ENCODE assay signal across 13 cellular contexts in genomic region chr20:49698477-49698876, GRCh38. TPM values are rescaled to one million over a fixed set of nuclear protein-coding genes. Genes with fewer than 3 reads are reported as not detected.
A peak's percentile ranks its signal among the peaks of the same experiment; 100 is the strongest.
DNase-seq lines count a peak whose midpoint lies in the region; ATAC-seq, FAIRE-seq and TF ChIP-seq lines count a peak whose summit lies in the region.
"Had no signal": no experiment of that assay in that cellular context is flagged by ENCODE, and none has a peak within 500 bp of the region (broad histone marks: within the 10 kb centered on the region; RNA-seq: fewer than 3 reads in every experiment).

No MANE protein-coding gene starts in this region.

- H3K4me1 Mint-ChIP-seq in activated B cell treated with CpG ODN at 0.5 μM for 24 hours, result peaks cover 78% of the 10 kb centered on the region

- H3K4me3 Mint-ChIP-seq in activated B cell treated with CpG ODN at 0.5 μM for 24 hours, result peak overlapping the region; percentile 66
- H3K4me3 Mint-ChIP-seq: type B pancreatic cell had no signal

- TF ChIP-seq POLR2A in HepG2 (IDR thresholded peaks at IDR 0.05; ENCODE audit: insufficient read depth in 1 of 2, low read depth in 2 of 2, low read length in 2 of 2) (no peak), right lobe of liver (IDR thresholded peaks at IDR 0.05) (no peak)

- H2AFZ ChIP-seq in HepG2 (ENCODE audit: low read length), result no peak overlapping the region

- intact Hi-C loops in HepG2 (cut with micrococcal nuclease; ENCODE audit: unreplicated experiment) (no loop called here), right lobe of liver (cut with DNase I) (no loop called here), activated B cell treated with CpG ODN at 0.5 μM for 24 hours (cut with micrococcal nuclease) (loop anchor here (2.0 kb wide), 2 partner anchors 22 to 30 kb away; no protein-coding TSS in a partner anchor)

- peaks cover 21% of the 10 kb centered on the region for H3K36me3 Mint-ChIP-seq in activated B cell treated with CpG ODN at 0.5 μM for 24 hours (ENCODE audit: low read depth)

- in situ Hi-C loops in HepG2 (cut with HindIII; ENCODE audit: extremely low pct_ligation_motif_present, low pct_unique_long_range_greater_than_20kb), result no loop called here

- TF ChIP-seq EP300 in HepG2 (IDR thresholded peaks at IDR 0.05; ENCODE audit: low read depth in 2 of 2, low read length in 2 of 2) (no peak), HepG2 (CRISPR knock-in tag; IDR thresholded peaks at IDR 0.05; ENCODE audit: borderline replicate concordance) (no peak)

- FAIRE-seq in HepG2 (lab: Jason Lieb, UNC), result no peak

- ATAC-seq in HepG2, result no peak
- no peak for ATAC-seq in right lobe of liver
- no peak for ATAC-seq in activated B cell treated with CpG ODN at 0.5 μM for 24 hours (ENCODE audit: low read depth)
- ATAC-seq in foreskin keratinocyte, result no peak
- no peak for ATAC-seq in left lobe of liver
- no peak for ATAC-seq in GM18868 (IDR thresholded peaks at IDR 0.05; ENCODE audit: unreplicated experiment)
- ATAC-seq in GM18858 (IDR thresholded peaks at IDR 0.05; ENCODE audit: unreplicated experiment), result no peak
- ATAC-seq in HG02763 (IDR thresholded peaks at IDR 0.05; ENCODE audit: unreplicated experiment), result no peak

- H3K9ac ChIP-seq in HepG2 (ENCODE audit: insufficient read depth, low read depth, low read length), result no peak overlapping the region

- 98% methylated on average over 5 of the region's 5 CpGs for WGBS in HepG2 (ENCODE audit: low lambda C conversion rate)
- WGBS in right lobe of liver (ENCODE audit: insufficient coverage, low coverage, low lambda C conversion rate, missing lambda C conversion rate), result 79% methylated on average over 5 of the region's 5 CpGs

- H3K27ac Mint-ChIP-seq in activated B cell treated with CpG ODN at 0.5 μM for 24 hours, result peak overlapping the region; percentile 24
- H3K27ac Mint-ChIP-seq: type B pancreatic cell had no signal

- POLR2A ChIA-PET in HepG2 (lab: Yijun Ruan, JAX) (interaction anchor here (0.8 kb wide), 1 partner anchor 23 kb away, joined by 3 read pairs; no protein-coding TSS in a partner anchor), activated B cell treated with CpG ODN at 0.5 μM for 24 hours (lab: Charles Lee) (interaction anchor here (0.8 to 0.9 kb wide), 3 partner anchors 29 to 115 kb away, joined by 3 to 6 read pairs (median 4); partner anchors contain the start of gene SLC9A8)

- no peak overlapping the region for H3K4me3 ChIP-seq in HepG2 (replicated peaks in 1 of 3; ENCODE audit: insufficient read depth in 1 of 3, low read depth in 2 of 3, low read length in 3 of 3)
- no peak overlapping the region for H3K4me3 ChIP-seq in right lobe of liver
- H3K4me3 ChIP-seq: ascending aorta had no signal

- peaks cover 15% of the 10 kb centered on the region; the same call in 1 of the 2 replicates for H4K20me1 ChIP-seq in HepG2 (ENCODE audit: insufficient read depth, low read length)

- no peak overlapping the region for H3K4me2 ChIP-seq in HepG2 (ENCODE audit: low read depth, low read length)

- TF ChIP-seq CTCF in HepG2 (CRISPR knock-in tag; IDR thresholded peaks at IDR 0.05), result no peak
- no peak for TF ChIP-seq CTCF in right lobe of liver (IDR thresholded peaks at IDR 0.05)
- no peak for TF ChIP-seq CTCF in activated B cell treated with CpG ODN at 0.5 μM for 24 hours (IDR thresholded peaks at IDR 0.05)
- TF ChIP-seq CTCF in foreskin keratinocyte (conservative IDR thresholded peaks at IDR 0.05), result no peak

- H3K27me3 ChIP-seq in HepG2 (ENCODE audit: control insufficient read depth in 1 of 2, insufficient read depth in 2 of 2, low read length in 2 of 2) (no peaks in the 10 kb centered on the region), right lobe of liver (no peaks in the 10 kb centered on the region), foreskin keratinocyte (no peaks in the 10 kb centered on the region)
- H3K27me3 ChIP-seq: ascending aorta had no signal

- H3K79me2 ChIP-seq in HepG2 (ENCODE audit: insufficient read depth, low read length), result peaks cover 100% of the 10 kb centered on the region

- no TSS peak for BruUV-seq in HepG2 (replicated peaks; lab: Mats Ljungman, UMichigan)

- H3K9me3 ChIP-seq in HepG2 (ENCODE audit: low read length) (no peaks in the 10 kb centered on the region), right lobe of liver (no peaks in the 10 kb centered on the region)
- H3K9me3 ChIP-seq: ascending aorta had no signal

- H3K27ac ChIP-seq in HepG2 (ENCODE audit: extremely low read length, insufficient read depth, low read length) (no peak overlapping the region), right lobe of liver (no peak overlapping the region), foreskin keratinocyte (peak overlapping the region; percentile 88)
- H3K27ac ChIP-seq: ascending aorta had no signal

- CTCF ChIA-PET in HepG2 (lab: Yijun Ruan, JAX; ENCODE audit: low intra/inter-chr PET ratio, low total read pairs), result no interaction called here
- CTCF ChIA-PET in activated B cell treated with CpG ODN at 0.5 μM for 24 hours (lab: Charles Lee), result no interaction called here

- DNase-seq in HepG2 (ENCODE audit: low spot score), result no peak
- DNase-seq in right lobe of liver, result no peak
- DNase-seq in activated B cell treated with CpG ODN at 0.5 μM for 24 hours, result no peak
- DNase-seq in foreskin keratinocyte, result no peak
- DNase-seq in left lobe of liver (ENCODE audit: low spot score), result no peak
- DNase-seq: activated CD8-positive, alpha-beta memory T cell treated with anti-CD3 and anti-CD28 coated beads, Interleukin-2, amount 50 U/mL, for 48 hours; NCI-H1930; NCI-H748 treated with DMSO at 0.1 percent for 48 hours had no signal

- no peaks in the 10 kb centered on the region; a peak in 2 of 5 replicates for H3K36me3 ChIP-seq in HepG2 (replicated peaks in 1 of 2; ENCODE audit: control insufficient read depth in 1 of 2, insufficient read depth in 2 of 2, low read length in 2 of 2)
- no peaks in the 10 kb centered on the region for H3K36me3 ChIP-seq in right lobe of liver
- H3K36me3 ChIP-seq: ascending aorta had no signal

- no peaks in the 10 kb centered on the region for H3K9me3 Mint-ChIP-seq in activated B cell treated with CpG ODN at 0.5 μM for 24 hours
- H3K9me3 Mint-ChIP-seq: type B pancreatic cell had no signal

- H3K4me1 ChIP-seq in HepG2 (ENCODE audit: insufficient read depth, low read length) (peaks cover 81% of the 10 kb centered on the region), right lobe of liver (peaks cover 0 to 61% (median 28%) of the 10 kb centered on the region in 4 donors), foreskin keratinocyte (peaks cover 49% of the 10 kb centered on the region)

- no peaks in the 10 kb centered on the region for H3K27me3 Mint-ChIP-seq in activated B cell treated with CpG ODN at 0.5 μM for 24 hours
- H3K27me3 Mint-ChIP-seq: type B pancreatic cell had no signal

- TF ChIP-seq RAD21 in HepG2 (CRISPR knock-in tag; IDR thresholded peaks at IDR 0.05), result no peak

TF ChIP-seq in HepG2, 621 proteins besides CTCF, POLR2A, EP300 and RAD21 (continues in another document):
- TF ChIP-seq RBM22 (optimal IDR thresholded peaks at IDR 0.05; ENCODE audit: low read length) (peak; percentile 80), ZBTB7B (CRISPR knock-in tag; IDR thresholded peaks at IDR 0.05) (no peak)

RNA-seq across cellular contexts. Expression of gene B4GALT5, which starts 15.2 kb away (rescaled TPM):
- total RNA-seq in HepG2 (2016; rRNA removed; fragmentation: Illumina TruSeq; extraction: Trizol) (26.7 and 30.9 TPM in 2 replicates), right lobe of liver (10 to 100 TPM in 5 of 6 experiments, 1 to 10 TPM in 1; 9.5 to 32.6 (median 15.5) TPM), activated B cell treated with CpG ODN at 0.5 μM for 24 hours (70.6 and 72.9 TPM in 2 replicates), foreskin keratinocyte (24.5 and 25.0 TPM in 2 replicates), left lobe of liver (10.5 TPM)
- total RNA-seq in HepG2 (2016; cell fraction: cytosol; rRNA removed; fragmentation: Illumina TruSeq; extraction: Trizol; ENCODE audit: low read depth), result 8.0 and 8.5 TPM in 2 replicates
- 22.9 and 29.9 TPM in 2 replicates for total RNA-seq in HepG2 (2016; cell fraction: insoluble cytoplasmic fraction; rRNA removed; fragmentation: Illumina TruSeq; extraction: Trizol)
- 33.9 and 36.1 TPM in 2 replicates for total RNA-seq in HepG2 (2016; cell fraction: membrane; rRNA removed; fragmentation: Illumina TruSeq; extraction: Trizol)
- 27.2 and 29.5 TPM in 2 replicates for total RNA-seq in HepG2 (2016; cell fraction: nucleus; rRNA removed; fragmentation: Illumina TruSeq; extraction: Trizol)
- polyA plus RNA-seq in HepG2 (2011; rRNA removed) (27.3 and 29.3 TPM in 2 replicates), foreskin keratinocyte (8.5 and 10.6 TPM in 2 replicates)
- 18.3 and 27.5 TPM in 2 replicates for polyA plus RNA-seq in HepG2 (2011; cell fraction: cytosol; rRNA removed)
- 11.9 and 15.8 TPM in 2 replicates for polyA plus RNA-seq in HepG2 (2011; cell fraction: nucleus; rRNA removed)
- polyA plus RNA-seq in HepG2 (2012), result 18.1 and 19.7 TPM in 2 replicates
- 5.4 and 5.7 TPM in 2 replicates for polyA plus RNA-seq in HepG2 (2016; cell fraction: cytosol; fragmentation: Illumina TruSeq; extraction: Trizol; ENCODE audit: low read depth)
- 22.6 and 24.2 TPM in 2 replicates for polyA plus RNA-seq in HepG2 (2016; cell fraction: insoluble cytoplasmic fraction; fragmentation: Illumina TruSeq; extraction: Trizol; ENCODE audit: low read depth)
- polyA plus RNA-seq in HepG2 (2016; cell fraction: membrane; fragmentation: Illumina TruSeq; extraction: Trizol; ENCODE audit: low read depth), result 22.9 and 23.5 TPM in 2 replicates
- 42.1 and 46.2 TPM in 2 replicates for polyA plus RNA-seq in HepG2 (2016; cell fraction: nucleus; fragmentation: Illumina TruSeq; extraction: Trizol; ENCODE audit: insufficient read depth, low read depth)
- polyA minus RNA-seq in HepG2 (2011; rRNA and poly(A)+ RNA removed; ENCODE audit: low replicate concordance), result 38.2 and 60.8 TPM in 2 replicates
- polyA minus RNA-seq in HepG2 (2011; cell fraction: cytosol; rRNA and poly(A)+ RNA removed), result 22.1 and 24.1 TPM in 2 replicates
- polyA minus RNA-seq in HepG2 (2011; cell fraction: nucleus; rRNA and poly(A)+ RNA removed), result 13.5 and 18.5 TPM in 2 replicates
